Comparison of ENCODE assay signal across 2 cellular contexts in the genomic region with DNA sequence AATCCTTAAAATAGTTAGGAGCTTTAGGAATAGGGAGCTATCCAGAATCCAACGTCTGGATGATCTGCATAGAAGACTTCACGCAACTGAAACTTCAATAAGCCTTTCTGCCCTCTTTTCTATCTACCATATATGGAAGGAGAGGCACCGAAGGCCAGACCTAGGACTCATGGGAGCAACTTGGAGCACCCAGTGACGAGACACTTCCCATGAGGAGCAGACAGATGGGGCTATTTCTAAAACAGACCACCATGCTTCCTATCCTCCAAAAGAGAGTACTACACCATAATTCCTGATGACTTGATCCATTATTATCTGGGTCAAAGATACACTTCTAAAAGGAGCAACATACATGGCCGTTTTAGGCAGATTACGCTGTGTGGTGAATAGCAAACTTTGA.
TF ChIP-seq lines count a peak whose summit lies in the region.

No MANE protein-coding gene starts in this region.

TF ChIP-seq in WTC11, 78 proteins besides CTCF, POLR2A, EP300 and RAD21 (continued from another document):
- TF ChIP-seq, protein P1, sequence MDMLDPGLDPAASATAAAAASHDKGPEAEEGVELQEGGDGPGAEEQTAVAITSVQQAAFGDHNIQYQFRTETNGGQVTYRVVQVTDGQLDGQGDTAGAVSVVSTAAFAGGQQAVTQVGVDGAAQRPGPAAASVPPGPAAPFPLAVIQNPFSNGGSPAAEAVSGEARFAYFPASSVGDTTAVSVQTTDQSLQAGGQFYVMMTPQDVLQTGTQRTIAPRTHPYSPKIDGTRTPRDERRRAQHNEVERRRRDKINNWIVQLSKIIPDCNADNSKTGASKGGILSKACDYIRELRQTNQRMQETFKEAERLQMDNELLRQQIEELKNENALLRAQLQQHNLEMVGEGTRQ (CRISPR knock-in tag; IDR thresholded peaks at IDR 0.05), result no peak
- TF ChIP-seq ZNF121 (CRISPR knock-in tag; IDR thresholded peaks at IDR 0.05) (no peak), IRF1 (CRISPR knock-in tag; IDR thresholded peaks at IDR 0.05) (no peak), ARID4B (CRISPR knock-in tag; IDR thresholded peaks at IDR 0.05; ENCODE audit: borderline replicate concordance) (no peak), ZNF138 (CRISPR knock-in tag; conservative IDR thresholded peaks at IDR 0.05) (no peak), MLX (CRISPR knock-in tag; IDR thresholded peaks at IDR 0.05) (no peak), ATF3 (CRISPR knock-in tag; conservative IDR thresholded peaks at IDR 0.05) (no peak), FOXK1 (CRISPR knock-in tag; IDR thresholded peaks at IDR 0.05) (no peak), RELA (CRISPR knock-in tag; IDR thresholded peaks at IDR 0.05; ENCODE audit: borderline replicate concordance) (no peak), NR1H2 (CRISPR knock-in tag; IDR thresholded peaks at IDR 0.05) (no peak), JAZF1 (CRISPR knock-in tag; IDR thresholded peaks at IDR 0.05) (no peak), ESRRA (CRISPR knock-in tag; IDR thresholded peaks at IDR 0.05; ENCODE audit: borderline replicate concordance) (no peak), ZNF416 (CRISPR knock-in tag; IDR thresholded peaks at IDR 0.05) (no peak), NR3C1 (CRISPR knock-in tag; conservative IDR thresholded peaks at IDR 0.05; ENCODE audit: low read depth) (no peak)
- TF ChIP-seq, protein P2, sequence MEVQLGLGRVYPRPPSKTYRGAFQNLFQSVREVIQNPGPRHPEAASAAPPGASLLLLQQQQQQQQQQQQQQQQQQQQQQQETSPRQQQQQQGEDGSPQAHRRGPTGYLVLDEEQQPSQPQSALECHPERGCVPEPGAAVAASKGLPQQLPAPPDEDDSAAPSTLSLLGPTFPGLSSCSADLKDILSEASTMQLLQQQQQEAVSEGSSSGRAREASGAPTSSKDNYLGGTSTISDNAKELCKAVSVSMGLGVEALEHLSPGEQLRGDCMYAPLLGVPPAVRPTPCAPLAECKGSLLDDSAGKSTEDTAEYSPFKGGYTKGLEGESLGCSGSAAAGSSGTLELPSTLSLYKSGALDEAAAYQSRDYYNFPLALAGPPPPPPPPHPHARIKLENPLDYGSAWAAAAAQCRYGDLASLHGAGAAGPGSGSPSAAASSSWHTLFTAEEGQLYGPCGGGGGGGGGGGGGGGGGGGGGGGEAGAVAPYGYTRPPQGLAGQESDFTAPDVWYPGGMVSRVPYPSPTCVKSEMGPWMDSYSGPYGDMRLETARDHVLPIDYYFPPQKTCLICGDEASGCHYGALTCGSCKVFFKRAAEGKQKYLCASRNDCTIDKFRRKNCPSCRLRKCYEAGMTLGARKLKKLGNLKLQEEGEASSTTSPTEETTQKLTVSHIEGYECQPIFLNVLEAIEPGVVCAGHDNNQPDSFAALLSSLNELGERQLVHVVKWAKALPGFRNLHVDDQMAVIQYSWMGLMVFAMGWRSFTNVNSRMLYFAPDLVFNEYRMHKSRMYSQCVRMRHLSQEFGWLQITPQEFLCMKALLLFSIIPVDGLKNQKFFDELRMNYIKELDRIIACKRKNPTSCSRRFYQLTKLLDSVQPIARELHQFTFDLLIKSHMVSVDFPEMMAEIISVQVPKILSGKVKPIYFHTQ (CRISPR knock-in tag; IDR thresholded peaks at IDR 0.05), result no peak
- TF ChIP-seq, protein P3, sequence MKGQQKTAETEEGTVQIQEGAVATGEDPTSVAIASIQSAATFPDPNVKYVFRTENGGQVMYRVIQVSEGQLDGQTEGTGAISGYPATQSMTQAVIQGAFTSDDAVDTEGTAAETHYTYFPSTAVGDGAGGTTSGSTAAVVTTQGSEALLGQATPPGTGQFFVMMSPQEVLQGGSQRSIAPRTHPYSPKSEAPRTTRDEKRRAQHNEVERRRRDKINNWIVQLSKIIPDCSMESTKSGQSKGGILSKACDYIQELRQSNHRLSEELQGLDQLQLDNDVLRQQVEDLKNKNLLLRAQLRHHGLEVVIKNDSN (CRISPR knock-in tag; IDR thresholded peaks at IDR 0.05), result no peak

TF ChIP-seq in H1, 55 proteins besides CTCF, POLR2A, EP300 and RAD21 (continued from another document):
- TF ChIP-seq RFX5 (IDR thresholded peaks at IDR 0.05; ENCODE audit: borderline replicate concordance, low read depth, low read length) (no peak), SIX5 (IDR thresholded peaks at IDR 0.05; ENCODE audit: low read depth, low read length) (no peak), CBX5 (IDR thresholded peaks at IDR 0.05; ENCODE audit: low read depth, low read length) (no peak), ATF2 (IDR thresholded peaks at IDR 0.05; ENCODE audit: low read length) (no peak), HDAC2 (IDR thresholded peaks at IDR 0.05; ENCODE audit: borderline replicate concordance in 1 of 2, low read depth in 2 of 2, low read length in 2 of 2) (no peak), EGR1 (IDR thresholded peaks at IDR 0.05; ENCODE audit: borderline replicate concordance, low read depth, low read length) (no peak), KDM1A (IDR thresholded peaks at IDR 0.05; ENCODE audit: borderline replicate concordance, low read length) (no peak), BACH1 (IDR thresholded peaks at IDR 0.05; ENCODE audit: low read length) (no peak), RBBP5 (IDR thresholded peaks at IDR 0.05; ENCODE audit: borderline replicate concordance, low read depth, low read length) (no peak), SP2 (IDR thresholded peaks at IDR 0.05; ENCODE audit: low read length) (no peak), YY1 (IDR thresholded peaks at IDR 0.05; ENCODE audit: low read depth, low read length) (no peak), JUND (IDR thresholded peaks at IDR 0.05; ENCODE audit: low read length) (no peak), ASH2L (IDR thresholded peaks at IDR 0.05; ENCODE audit: low read length) (no peak), MAX (IDR thresholded peaks at IDR 0.05) (no peak), TCF12 (IDR thresholded peaks at IDR 0.05; ENCODE audit: low read depth, low read length) (no peak), SIN3A (conservative IDR thresholded peaks at IDR 0.05 in 1 of 2, IDR thresholded peaks at IDR 0.05 in 1 of 2; ENCODE audit: low read depth in 1 of 2, low read length in 2 of 2) (no peak)
